ENCODE assay signal across 22 cellular contexts in the genomic region with DNA sequence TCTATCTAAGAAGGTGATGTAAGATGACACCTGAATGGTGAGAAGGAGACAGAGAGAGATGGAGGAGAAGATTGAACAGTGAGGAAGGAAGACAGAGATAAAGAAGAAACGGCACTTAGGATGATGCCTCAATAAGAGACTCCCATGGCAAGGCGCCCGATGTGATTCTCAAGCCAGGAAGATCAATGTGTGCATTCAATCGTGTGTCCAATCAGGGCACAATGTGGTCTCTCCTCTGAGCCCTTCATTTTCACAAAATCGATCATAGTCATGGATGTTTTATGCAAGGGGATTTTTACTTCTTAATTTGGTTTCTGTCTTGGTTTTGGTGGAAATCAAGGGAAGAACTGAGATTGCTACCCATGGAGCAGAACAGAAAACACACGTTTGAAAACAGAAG. TPM values are rescaled to one million over a fixed set of nuclear protein-coding genes. Genes with fewer than 3 reads are reported as not detected.
DNase-seq lines count a peak whose midpoint lies in the region; ATAC-seq and TF ChIP-seq lines count a peak whose summit lies in the region.
"Had no signal": no experiment of that assay in that cellular context is flagged by ENCODE, and none has a peak within 500 bp of the region (broad histone marks: within the 10 kb centered on the region; RNA-seq: fewer than 3 reads in every experiment).

No MANE protein-coding gene starts in this region.

- H3K27ac ChIP-seq in CD4-positive, alpha-beta memory T cell (ENCODE audit: low read depth, low read length): peak overlapping the region; percentile 48
- no peak overlapping the region for H3K27ac ChIP-seq in endodermal cell (ENCODE audit: low read depth, low read length)
- H3K27ac ChIP-seq: esophagus squamous epithelium, SJCRH30 had no signal

- no peak for ATAC-seq in natural killer cell
- ATAC-seq: activated CD4-positive, CD25-positive, alpha-beta regulatory T cell treated with anti-CD3 and anti-CD28 coated beads, Interleukin-2, amount 50 U/mL, for 24 hours; left lobe of liver had no signal

- CTCF ChIA-PET in activated CD4-positive, alpha-beta T cell treated with anti-CD3 and anti-CD28 coated beads, Interleukin-2, amount 10 ng/mL, durations not matched to agents 7 days and 5 days (lab: Charles Lee): interaction anchor here (0.6 to 6.0 kb wide), 8 partner anchors 12 to 142 kb away, joined by 3 to 58 read pairs (median 10); no protein-coding TSS in a partner anchor
- CTCF ChIA-PET in CD4-positive, alpha-beta memory T cell (lab: Charles Lee; ENCODE audit: partially characterized antibody): interaction anchor here (4.5 to 14.0 kb wide), 8 partner anchors 29 to 523 kb away, joined by 39 to 402 read pairs (median 194); a partner anchor contains a TSS

- peaks cover 94% of the 10 kb centered on the region for H3K4me1 ChIP-seq in CD4-positive, alpha-beta memory T cell (ENCODE audit: insufficient read depth, low read length)
- no peaks in the 10 kb centered on the region for H3K4me1 ChIP-seq in endodermal cell (ENCODE audit: control insufficient read depth, insufficient read depth, low read length)
- H3K4me1 ChIP-seq: HAP-1 had no signal

- intact Hi-C loops in CD4-positive, alpha-beta memory T cell (cut with micrococcal nuclease): no loop called here
- intact Hi-C loops in activated T-helper 2 cell treated with anti-CD3 and anti-CD28 coated beads, Interferon-gamma antibody, Interleukin-2, Interleukin-4, amounts not matched to agents 10 μg/mL and 5 μg/mL and 100 μg/mL, durations not matched to agents 14 hours and 24 hours and 36 hours (cut with micrococcal nuclease): loop anchor here (5.0 kb wide), 1 partner anchor 42 kb away; no protein-coding TSS in a partner anchor
- intact Hi-C loops in natural killer cell (cut with micrococcal nuclease): loop anchor here (10.0 kb wide), 1 partner anchor 524 kb away; no protein-coding TSS in a partner anchor

- H3K36me3 ChIP-seq in CD4-positive, alpha-beta memory T cell (ENCODE audit: insufficient read depth, low read length): no peaks in the 10 kb centered on the region
- H3K36me3 ChIP-seq in endodermal cell (ENCODE audit: control insufficient read depth, insufficient read depth, low read length): no peaks in the 10 kb centered on the region
- H3K36me3 ChIP-seq: esophagus squamous epithelium, HAP-1, SJCRH30, spleen had no signal

- H3K4me1 Mint-ChIP-seq in activated CD4-positive, alpha-beta T cell treated with anti-CD3 and anti-CD28 coated beads, Interleukin-2, amount 10 ng/mL, durations not matched to agents 7 days and 5 days: peaks cover 94% of the 10 kb centered on the region
- peaks cover 70 to 100% (median 87%) of the 10 kb centered on the region in 4 donors for H3K4me1 Mint-ChIP-seq in CD4-positive, alpha-beta memory T cell
- H3K4me1 Mint-ChIP-seq in activated T-helper 2 cell treated with anti-CD3 and anti-CD28 coated beads, Interferon-gamma antibody, Interleukin-2, Interleukin-4, amounts not matched to agents 10 μg/mL and 5 μg/mL and 100 μg/mL, durations not matched to agents 14 hours and 24 hours and 36 hours (ENCODE audit: low read depth): peaks cover 92% of the 10 kb centered on the region
- peaks cover 64 to 70% of the 10 kb centered on the region in 2 donors for H3K4me1 Mint-ChIP-seq in natural killer cell
- H3K4me1 Mint-ChIP-seq in endodermal cell: peaks cover 2% of the 10 kb centered on the region

- POLR2A ChIA-PET in activated CD4-positive, alpha-beta T cell treated with anti-CD3 and anti-CD28 coated beads, Interleukin-2, amount 10 ng/mL, durations not matched to agents 7 days and 5 days (lab: Charles Lee): no interaction called here
- POLR2A ChIA-PET in CD4-positive, alpha-beta memory T cell (lab: Charles Lee; ENCODE audit: partially characterized antibody): interaction anchor here (2.9 to 18.6 kb wide), 5 partner anchors 42 to 134 kb away, joined by 18 to 1750 read pairs (median 96); a partner anchor contains a TSS

- H3K9ac ChIP-seq in endodermal cell (ENCODE audit: extremely low read depth, low read length, poor library complexity, severe bottlenecking): no peak overlapping the region

- H3K4me3 ChIP-seq in CD4-positive, alpha-beta memory T cell (ENCODE audit: low read length in 2 of 2): no peak overlapping the region
- H3K4me3 ChIP-seq in endodermal cell (ENCODE audit: low read length): no peak overlapping the region
- H3K4me3 ChIP-seq: esophagus squamous epithelium, HAP-1, SJCRH30, spleen had no signal

- H3K9me3 Mint-ChIP-seq in activated CD4-positive, alpha-beta T cell treated with anti-CD3 and anti-CD28 coated beads, Interleukin-2, amount 10 ng/mL, durations not matched to agents 7 days and 5 days: no peaks in the 10 kb centered on the region
- no peaks in the 10 kb centered on the region for H3K9me3 Mint-ChIP-seq in CD4-positive, alpha-beta memory T cell
- H3K9me3 Mint-ChIP-seq in activated T-helper 2 cell treated with anti-CD3 and anti-CD28 coated beads, Interferon-gamma antibody, Interleukin-2, Interleukin-4, amounts not matched to agents 10 μg/mL and 5 μg/mL and 100 μg/mL, durations not matched to agents 14 hours and 24 hours and 36 hours: no peaks in the 10 kb centered on the region
- H3K9me3 Mint-ChIP-seq in natural killer cell: no peaks in the 10 kb centered on the region
- H3K9me3 Mint-ChIP-seq in endodermal cell: no peaks in the 10 kb centered on the region

- no peaks in the 10 kb centered on the region for H3K27me3 Mint-ChIP-seq in activated CD4-positive, alpha-beta T cell treated with anti-CD3 and anti-CD28 coated beads, Interleukin-2, amount 10 ng/mL, durations not matched to agents 7 days and 5 days
- H3K27me3 Mint-ChIP-seq in CD4-positive, alpha-beta memory T cell: no peaks in the 10 kb centered on the region
- no peaks in the 10 kb centered on the region for H3K27me3 Mint-ChIP-seq in activated T-helper 2 cell treated with anti-CD3 and anti-CD28 coated beads, Interferon-gamma antibody, Interleukin-2, Interleukin-4, amounts not matched to agents 10 μg/mL and 5 μg/mL and 100 μg/mL, durations not matched to agents 14 hours and 24 hours and 36 hours (ENCODE audit: low read depth)
- H3K27me3 Mint-ChIP-seq in natural killer cell (ENCODE audit: low read depth in 2 of 2): peaks cover 0 to 2% of the 10 kb centered on the region in 2 donors
- peaks cover 6% of the 10 kb centered on the region for H3K27me3 Mint-ChIP-seq in endodermal cell (ENCODE audit: insufficient read depth)

- no peaks in the 10 kb centered on the region for H3K27me3 ChIP-seq in CD4-positive, alpha-beta memory T cell (ENCODE audit: insufficient read depth, low read length)
- H3K27me3 ChIP-seq in endodermal cell (ENCODE audit: control insufficient read depth, insufficient read depth, low read length, poor library complexity, severe bottlenecking): no peaks in the 10 kb centered on the region
- H3K27me3 ChIP-seq: SJCRH30, spleen had no signal

- H3K9me3 ChIP-seq in CD4-positive, alpha-beta memory T cell (ENCODE audit: control insufficient read depth in 1 of 2, low read length in 2 of 2): no peaks in the 10 kb centered on the region
- H3K9me3 ChIP-seq in endodermal cell (ENCODE audit: control insufficient read depth, low read length): no peaks in the 10 kb centered on the region
- H3K9me3 ChIP-seq: esophagus squamous epithelium, HAP-1, SJCRH30, spleen had no signal

- peak overlapping the region; percentile 95 for H3K27ac Mint-ChIP-seq in activated CD4-positive, alpha-beta T cell treated with anti-CD3 and anti-CD28 coated beads, Interleukin-2, amount 10 ng/mL, durations not matched to agents 7 days and 5 days
- H3K27ac Mint-ChIP-seq in CD4-positive, alpha-beta memory T cell: peak overlapping the region; percentile 88 to 97 (median 97)
- peak overlapping the region; percentile 38 for H3K27ac Mint-ChIP-seq in activated T-helper 2 cell treated with anti-CD3 and anti-CD28 coated beads, Interferon-gamma antibody, Interleukin-2, Interleukin-4, amounts not matched to agents 10 μg/mL and 5 μg/mL and 100 μg/mL, durations not matched to agents 14 hours and 24 hours and 36 hours
- H3K27ac Mint-ChIP-seq in natural killer cell: peak overlapping the region; percentile 89 to 96
- H3K27ac Mint-ChIP-seq in endodermal cell: no peak overlapping the region
- H3K27ac Mint-ChIP-seq: mesothelial cell of epicardium had no signal

- peaks cover 6% of the 10 kb centered on the region for H3K36me3 Mint-ChIP-seq in activated CD4-positive, alpha-beta T cell treated with anti-CD3 and anti-CD28 coated beads, Interleukin-2, amount 10 ng/mL, durations not matched to agents 7 days and 5 days (ENCODE audit: low read depth)
- H3K36me3 Mint-ChIP-seq in CD4-positive, alpha-beta memory T cell: no peaks in the 10 kb centered on the region
- H3K36me3 Mint-ChIP-seq in activated T-helper 2 cell treated with anti-CD3 and anti-CD28 coated beads, Interferon-gamma antibody, Interleukin-2, Interleukin-4, amounts not matched to agents 10 μg/mL and 5 μg/mL and 100 μg/mL, durations not matched to agents 14 hours and 24 hours and 36 hours (ENCODE audit: low read depth): no peaks in the 10 kb centered on the region
- H3K36me3 Mint-ChIP-seq in natural killer cell: no peaks in the 10 kb centered on the region
- no peaks in the 10 kb centered on the region for H3K36me3 Mint-ChIP-seq in endodermal cell (ENCODE audit: low read depth)
- H3K36me3 Mint-ChIP-seq: mesothelial cell of epicardium had no signal

- TF ChIP-seq CTCF in natural killer cell (IDR thresholded peaks at IDR 0.05): no peak
- no peak for TF ChIP-seq CTCF in endodermal cell (conservative IDR thresholded peaks at IDR 0.05)

- DNase-seq in activated CD4-positive, alpha-beta T cell treated with anti-CD3 and anti-CD28 coated beads, Interleukin-2, amount 10 ng/mL, durations not matched to agents 7 days and 5 days: no peak
- DNase-seq in activated CD4-positive, alpha-beta T cell treated with anti-CD3 and anti-CD28 coated beads for 4 hours: no peak
- no peak for DNase-seq in CD4-positive, alpha-beta memory T cell
- no peak for DNase-seq in activated T-helper 2 cell treated with anti-CD3 and anti-CD28 coated beads, Interferon-gamma antibody, Interleukin-2, Interleukin-4, amounts not matched to agents 10 μg/mL and 5 μg/mL and 100 μg/mL, durations not matched to agents 14 hours and 24 hours and 36 hours (ENCODE audit: low spot score)
- DNase-seq in natural killer cell: no peak
- no peak for DNase-seq in NCI-H510A (lab: John Stamatoyannopoulos, UW)
- DNase-seq in endodermal cell: no peak
- DNase-seq in activated gamma-delta T cell treated with Interleukin-2 at 50 U/mL for 16 hours: no peak
- DNase-seq: central memory CD4-positive, alpha-beta T cell; esophagus squamous epithelium; NCI-H1436; NCI-H82; SJCRH30; stimulated activated CD4-positive, alpha-beta T cell treated with anti-CD3 and anti-CD28 coated beads, Interleukin-4, amount 100 ng/mL, for 4 hours; T1000 had no signal

- peak overlapping the region; percentile 12 for H3K4me3 Mint-ChIP-seq in activated CD4-positive, alpha-beta T cell treated with anti-CD3 and anti-CD28 coated beads, Interleukin-2, amount 10 ng/mL, durations not matched to agents 7 days and 5 days
- peak overlapping the region; percentile 18 to 89 (median 70) for H3K4me3 Mint-ChIP-seq in CD4-positive, alpha-beta memory T cell
- H3K4me3 Mint-ChIP-seq in activated T-helper 2 cell treated with anti-CD3 and anti-CD28 coated beads, Interferon-gamma antibody, Interleukin-2, Interleukin-4, amounts not matched to agents 10 μg/mL and 5 μg/mL and 100 μg/mL, durations not matched to agents 14 hours and 24 hours and 36 hours (ENCODE audit: low read depth): peak overlapping the region; percentile 9
- H3K4me3 Mint-ChIP-seq in natural killer cell (peak overlapping the region; percentile 28), endodermal cell (no peak overlapping the region)
- H3K4me3 Mint-ChIP-seq: mesothelial cell of epicardium had no signal

- 86 to 93% methylated on average over 5 to 6 of the region's 6 CpGs for WGBS in endodermal cell (ENCODE audit: insufficient coverage in 1 of 2, insufficient read length in 1 of 2), 2 experiments

RNA-seq across cellular contexts. Expression of a gene that starts 19.9 kb away (rescaled TPM):
- 1 to 10 TPM; 1.4 to 1.5 TPM for total RNA-seq in activated CD4-positive, alpha-beta T cell treated with anti-CD3 and anti-CD28 coated beads, Interleukin-2, amount 10 ng/mL, durations not matched to agents 7 days and 5 days
- total RNA-seq in CD4-positive, alpha-beta memory T cell: 1 to 10 TPM; 3.7 to 4.0 TPM
- under 1 TPM; 0.45 to 0.94 TPM for polyA plus RNA-seq in CD4-positive, alpha-beta memory T cell
- 2.7 and 5.3 TPM in 2 replicates for total RNA-seq in activated T-helper 2 cell treated with anti-CD3 and anti-CD28 coated beads, Interferon-gamma antibody, Interleukin-2, Interleukin-4, amounts not matched to agents 10 μg/mL and 5 μg/mL and 100 μg/mL, durations not matched to agents 14 hours and 24 hours and 36 hours
- total RNA-seq in natural killer cell (1 to 10 TPM; 1.6 to 1.8 (median 1.8) TPM), endodermal cell (1 to 10 TPM; 2.5 to 6.4 TPM)
- 0.61 TPM for polyA plus RNA-seq in endodermal cell (2013, experiment 1 of 2)
- 0.46 TPM for polyA plus RNA-seq in endodermal cell (2013, experiment 2 of 2)
- total RNA-seq: A673, M059J, SJCRH30 had no signal

RNA-seq across cellular contexts. Expression of a gene that starts 37.1 kb away (rescaled TPM):
- 100 to 1,000 TPM; 161 to 187 TPM for total RNA-seq in activated CD4-positive, alpha-beta T cell treated with anti-CD3 and anti-CD28 coated beads, Interleukin-2, amount 10 ng/mL, durations not matched to agents 7 days and 5 days
- total RNA-seq in CD4-positive, alpha-beta memory T cell: 100 to 1,000 TPM; 398 to 406 TPM
- polyA plus RNA-seq in CD4-positive, alpha-beta memory T cell: 100 to 1,000 TPM; 362 to 468 TPM
- 144 and 147 TPM in 2 replicates for total RNA-seq in activated T-helper 2 cell treated with anti-CD3 and anti-CD28 coated beads, Interferon-gamma antibody, Interleukin-2, Interleukin-4, amounts not matched to agents 10 μg/mL and 5 μg/mL and 100 μg/mL, durations not matched to agents 14 hours and 24 hours and 36 hours
- total RNA-seq in natural killer cell (100 to 1,000 TPM; 263 to 286 (median 268) TPM), endodermal cell (under 1 TPM; 0.46 to 0.51 TPM)
- polyA plus RNA-seq in endodermal cell (2013, experiment 1 of 2): not detected
- 0.37 TPM for polyA plus RNA-seq in endodermal cell (2013, experiment 2 of 2)
- total RNA-seq: A673, SJCRH30 had no signal

Comparison
In these comparisons a context has a peak if more than half of its experiments do, and no peak if none do; other contexts are left out.
1. RNA of a gene that starts 37.1 kb away (total RNA-seq): 398 to 406 TPM in CD4-positive, alpha-beta memory T cell, 263 to 286 TPM in natural killer cell, 161 to 187 TPM in activated CD4-positive, alpha-beta T cell treated with anti-CD3 and anti-CD28 coated beads, Interleukin-2, amount 10 ng/mL, durations not matched to agents 7 days and 5 days and 144 to 147 TPM in activated T-helper 2 cell treated with anti-CD3 and anti-CD28 coated beads, Interferon-gamma antibody, Interleukin-2, Interleukin-4, amounts not matched to agents 10 μg/mL and 5 μg/mL and 100 μg/mL, durations not matched to agents 14 hours and 24 hours and 36 hours; 0.46 to 0.51 TPM in endodermal cell; every median in the first group is over 10 times any median in the second.